ENCODE assay signal across 13 cellular contexts in genomic region chr6:10434235-10434634, GRCh38. TPM values are rescaled to one million over a fixed set of nuclear protein-coding genes. Genes with fewer than 3 reads are reported as not detected.
A peak's percentile ranks its signal among the peaks of the same experiment; 100 is the strongest.
DNase-seq lines count a peak whose midpoint lies in the region; ATAC-seq and TF ChIP-seq lines count a peak whose summit lies in the region.
"Had no signal": no experiment of that assay in that cellular context is flagged by ENCODE, and none has a peak within 500 bp of the region (broad histone marks: within the 10 kb centered on the region; RNA-seq: fewer than 3 reads in every experiment).

No MANE protein-coding gene starts in this region.

- intact Hi-C loops in dorsolateral prefrontal cortex (cut with DNase I): loop anchor here in 1 of 2 donors (5.0 to 10.0 kb wide), 5 partner anchors 402 to 1889 kb away; no protein-coding TSS in a partner anchor

- no peak overlapping the region for H3K4me3 ChIP-seq in BLaER1 treated with 17β-estradiol and CSF1 and Interleukin-3, amounts not matched to agents 10 nM and 100 nM
- H3K4me3 ChIP-seq in dorsolateral prefrontal cortex: no peak overlapping the region
- H3K4me3 ChIP-seq: sigmoid colon, tibial nerve had no signal

- no peaks in the 10 kb centered on the region for H3K9me3 ChIP-seq in BLaER1 treated with 17β-estradiol and CSF1 and Interleukin-3, amounts not matched to agents 10 nM and 100 nM (replicated peaks in 1 of 11)
- H3K9me3 ChIP-seq: sigmoid colon, tibial nerve had no signal

- H3K9ac ChIP-seq in BLaER1 treated with 17β-estradiol and CSF1 and Interleukin-3, amounts not matched to agents 10 nM and 100 nM: 0 out of 22 replicates have a peak overlapping the region, but pooled peaks of 2 of the 11 experiments have one; percentile 11 to 22

- H3K4me1 ChIP-seq in BLaER1 treated with 17β-estradiol and CSF1 and Interleukin-3, amounts not matched to agents 10 nM and 100 nM: peaks cover 5 to 23% (median 15%) of the 10 kb centered on the region in 10 experiments; a peak in 16 of 20 replicates
- H3K4me1 ChIP-seq: sigmoid colon had no signal

- DNase-seq in epithelial cell of prostate (ENCODE audit: low read depth, low spot score): no peak
- DNase-seq in DMS79 (lab: John Stamatoyannopoulos, UW): no peak
- DNase-seq in dorsolateral prefrontal cortex: no peak
- DNase-seq: activated CD4-positive, alpha-beta T cell treated with anti-CD3 and anti-CD28 coated beads for 1 hour; NCI-H1092; sigmoid colon had no signal

- ATAC-seq in HG03025 (IDR thresholded peaks at IDR 0.05; ENCODE audit: low FRiP score, unreplicated experiment): peak; percentile 50
- ATAC-seq in HG02623 (IDR thresholded peaks at IDR 0.05; ENCODE audit: unreplicated experiment): no peak
- ATAC-seq in HG03045 (IDR thresholded peaks at IDR 0.05; ENCODE audit: unreplicated experiment): no peak

- H3K36me3 ChIP-seq in BLaER1 treated with 17β-estradiol and CSF1 and Interleukin-3, amounts not matched to agents 10 nM and 100 nM: no peaks in the 10 kb centered on the region
- H3K36me3 ChIP-seq: sigmoid colon, tibial nerve had no signal

- no peaks in the 10 kb centered on the region for H3K27me3 ChIP-seq in BLaER1 treated with 17β-estradiol and CSF1 and Interleukin-3, amounts not matched to agents 10 nM and 100 nM
- H3K27me3 ChIP-seq in dorsolateral prefrontal cortex: peaks cover 0 to 10% (median 0%) of the 10 kb centered on the region in 45 donors

- no peak for TF ChIP-seq CTCF in dorsolateral prefrontal cortex (IDR thresholded peaks at IDR 0.05 in 54 of 56, conservative IDR thresholded peaks at IDR 0.05 in 2 of 56; ENCODE audit: low read depth in 1 of 56, partially characterized antibody in 56 of 56)

- peak overlapping the region in 3 of 11 experiments; percentile 1 to 27 (median 5); a peak in 1 of 22 replicates for H3K27ac ChIP-seq in BLaER1 treated with 17β-estradiol and CSF1 and Interleukin-3, amounts not matched to agents 10 nM and 100 nM
- H3K27ac ChIP-seq in epithelial cell of prostate (peak overlapping the region; percentile 98), dorsolateral prefrontal cortex (no peak overlapping the region)
- H3K27ac ChIP-seq: C4-2B, sigmoid colon, tibial nerve had no signal

- no peaks in the 10 kb centered on the region for H4K20me1 ChIP-seq in BLaER1 treated with 17β-estradiol and CSF1 and Interleukin-3, amounts not matched to agents 10 nM and 100 nM

- H3K4me2 ChIP-seq in BLaER1 treated with 17β-estradiol and CSF1 and Interleukin-3, amounts not matched to agents 10 nM and 100 nM: peak overlapping the region; percentile 7 to 70 (median 56); a peak in 20 of 22 replicates

TF ChIP-seq in PFSK-1, 5 proteins besides CTCF, POLR2A, EP300 and RAD21:
- no peak for TF ChIP-seq TAF1 (IDR thresholded peaks at IDR 0.05; ENCODE audit: borderline replicate concordance, insufficient read depth, low read length)
- peak; percentile 47; the same call in 1 of the 2 replicates for TF ChIP-seq POLR2AphosphoS5 (IDR thresholded peaks at IDR 0.05; ENCODE audit: low read depth, low read length)
TF ChIP-seq in PFSK-1: peak in this region for 1.

RNA-seq across cellular contexts. Expression of gene TFAP2A, which starts 19.4 kb away (rescaled TPM):
- 75.0 TPM for polyA plus RNA-seq in PFSK-1 (2012; ENCODE audit: insufficient read length, low read depth)
- total RNA-seq in dorsolateral prefrontal cortex: 1 to 10 TPM in 10 of 120 experiments, under 1 TPM in 76, not detected in 34; 0.12 to 2.4 (median 0.52) TPM
